ENCODE assay signal across 1 cellular context in the genomic region with DNA sequence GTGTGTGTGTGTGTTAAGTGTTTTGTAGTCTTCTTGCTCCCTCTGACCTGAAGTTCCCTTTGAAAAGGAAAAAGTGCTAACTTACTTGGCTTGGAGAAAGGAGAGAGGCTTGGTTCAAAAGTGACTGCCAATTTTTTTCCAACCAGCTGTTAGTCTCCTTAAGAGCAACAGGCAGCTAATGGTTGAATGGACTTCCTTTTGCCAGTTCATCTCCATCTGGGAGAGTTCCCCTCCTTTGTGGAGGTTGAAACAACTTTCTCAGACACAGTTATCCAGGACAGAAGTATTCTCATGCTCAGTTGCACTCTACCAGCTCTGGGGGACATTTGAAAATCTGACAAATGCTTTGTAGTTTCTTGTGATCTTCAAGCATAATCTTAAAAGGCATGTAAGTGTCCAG.
TF ChIP-seq lines count a peak whose summit lies in the region.

No MANE protein-coding gene starts in this region.

TF ChIP-seq in GM12878, 131 proteins besides CTCF, POLR2A, EP300 and RAD21:
- TF ChIP-seq ETV6 (conservative IDR thresholded peaks at IDR 0.05 in 1 of 2, IDR thresholded peaks at IDR 0.05 in 1 of 2; ENCODE audit: borderline replicate concordance in 1 of 2, low read depth in 1 of 2), result no peak
- no peak for TF ChIP-seq HCFC1 (IDR thresholded peaks at IDR 0.05; ENCODE audit: low read length)
- TF ChIP-seq ATF2 (IDR thresholded peaks at IDR 0.05; ENCODE audit: low read length), result no peak
- no peak for TF ChIP-seq NR2F1 (conservative IDR thresholded peaks at IDR 0.05)
- no peak for TF ChIP-seq MEF2A (IDR thresholded peaks at IDR 0.05; ENCODE audit: insufficient read depth, low read depth, low read length)
- TF ChIP-seq RELB (IDR thresholded peaks at IDR 0.05; ENCODE audit: low read depth), result no peak
- TF ChIP-seq, protein P1, sequence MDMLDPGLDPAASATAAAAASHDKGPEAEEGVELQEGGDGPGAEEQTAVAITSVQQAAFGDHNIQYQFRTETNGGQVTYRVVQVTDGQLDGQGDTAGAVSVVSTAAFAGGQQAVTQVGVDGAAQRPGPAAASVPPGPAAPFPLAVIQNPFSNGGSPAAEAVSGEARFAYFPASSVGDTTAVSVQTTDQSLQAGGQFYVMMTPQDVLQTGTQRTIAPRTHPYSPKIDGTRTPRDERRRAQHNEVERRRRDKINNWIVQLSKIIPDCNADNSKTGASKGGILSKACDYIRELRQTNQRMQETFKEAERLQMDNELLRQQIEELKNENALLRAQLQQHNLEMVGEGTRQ (IDR thresholded peaks at IDR 0.05; ENCODE audit: borderline replicate concordance, low read depth, low read length), result no peak
- TF ChIP-seq, protein P2, sequence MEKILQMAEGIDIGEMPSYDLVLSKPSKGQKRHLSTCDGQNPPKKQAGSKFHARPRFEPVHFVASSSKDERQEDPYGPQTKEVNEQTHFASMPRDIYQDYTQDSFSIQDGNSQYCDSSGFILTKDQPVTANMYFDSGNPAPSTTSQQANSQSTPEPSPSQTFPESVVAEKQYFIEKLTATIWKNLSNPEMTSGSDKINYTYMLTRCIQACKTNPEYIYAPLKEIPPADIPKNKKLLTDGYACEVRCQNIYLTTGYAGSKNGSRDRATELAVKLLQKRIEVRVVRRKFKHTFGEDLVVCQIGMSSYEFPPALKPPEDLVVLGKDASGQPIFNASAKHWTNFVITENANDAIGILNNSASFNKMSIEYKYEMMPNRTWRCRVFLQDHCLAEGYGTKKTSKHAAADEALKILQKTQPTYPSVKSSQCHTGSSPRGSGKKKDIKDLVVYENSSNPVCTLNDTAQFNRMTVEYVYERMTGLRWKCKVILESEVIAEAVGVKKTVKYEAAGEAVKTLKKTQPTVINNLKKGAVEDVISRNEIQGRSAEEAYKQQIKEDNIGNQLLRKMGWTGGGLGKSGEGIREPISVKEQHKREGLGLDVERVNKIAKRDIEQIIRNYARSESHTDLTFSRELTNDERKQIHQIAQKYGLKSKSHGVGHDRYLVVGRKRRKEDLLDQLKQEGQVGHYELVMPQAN (conservative IDR thresholded peaks at IDR 0.05), result no peak
- no peak for TF ChIP-seq EGR1 (IDR thresholded peaks at IDR 0.05; ENCODE audit: borderline replicate concordance in 1 of 2, low read depth in 2 of 2, low read length in 2 of 2)
- TF ChIP-seq, protein P3, sequence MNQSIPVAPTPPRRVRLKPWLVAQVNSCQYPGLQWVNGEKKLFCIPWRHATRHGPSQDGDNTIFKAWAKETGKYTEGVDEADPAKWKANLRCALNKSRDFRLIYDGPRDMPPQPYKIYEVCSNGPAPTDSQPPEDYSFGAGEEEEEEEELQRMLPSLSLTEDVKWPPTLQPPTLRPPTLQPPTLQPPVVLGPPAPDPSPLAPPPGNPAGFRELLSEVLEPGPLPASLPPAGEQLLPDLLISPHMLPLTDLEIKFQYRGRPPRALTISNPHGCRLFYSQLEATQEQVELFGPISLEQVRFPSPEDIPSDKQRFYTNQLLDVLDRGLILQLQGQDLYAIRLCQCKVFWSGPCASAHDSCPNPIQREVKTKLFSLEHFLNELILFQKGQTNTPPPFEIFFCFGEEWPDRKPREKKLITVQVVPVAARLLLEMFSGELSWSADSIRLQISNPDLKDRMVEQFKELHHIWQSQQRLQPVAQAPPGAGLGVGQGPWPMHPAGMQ (IDR thresholded peaks at IDR 0.05; ENCODE audit: borderline replicate concordance), result no peak
- no peak for TF ChIP-seq ESRRA (IDR thresholded peaks at IDR 0.05; ENCODE audit: low read length)
- TF ChIP-seq CEBPB (IDR thresholded peaks at IDR 0.05; ENCODE audit: borderline replicate concordance in 1 of 2, low read depth in 2 of 2, low read length in 2 of 2), result no peak
- TF ChIP-seq NBN (IDR thresholded peaks at IDR 0.05), result no peak
- TF ChIP-seq PRDM15 (CRISPR knock-in tag; IDR thresholded peaks at IDR 0.05), result no peak
- no peak for TF ChIP-seq PAX5 (IDR thresholded peaks at IDR 0.05; ENCODE audit: borderline replicate concordance, low read depth, low read length)
- TF ChIP-seq, protein P4, sequence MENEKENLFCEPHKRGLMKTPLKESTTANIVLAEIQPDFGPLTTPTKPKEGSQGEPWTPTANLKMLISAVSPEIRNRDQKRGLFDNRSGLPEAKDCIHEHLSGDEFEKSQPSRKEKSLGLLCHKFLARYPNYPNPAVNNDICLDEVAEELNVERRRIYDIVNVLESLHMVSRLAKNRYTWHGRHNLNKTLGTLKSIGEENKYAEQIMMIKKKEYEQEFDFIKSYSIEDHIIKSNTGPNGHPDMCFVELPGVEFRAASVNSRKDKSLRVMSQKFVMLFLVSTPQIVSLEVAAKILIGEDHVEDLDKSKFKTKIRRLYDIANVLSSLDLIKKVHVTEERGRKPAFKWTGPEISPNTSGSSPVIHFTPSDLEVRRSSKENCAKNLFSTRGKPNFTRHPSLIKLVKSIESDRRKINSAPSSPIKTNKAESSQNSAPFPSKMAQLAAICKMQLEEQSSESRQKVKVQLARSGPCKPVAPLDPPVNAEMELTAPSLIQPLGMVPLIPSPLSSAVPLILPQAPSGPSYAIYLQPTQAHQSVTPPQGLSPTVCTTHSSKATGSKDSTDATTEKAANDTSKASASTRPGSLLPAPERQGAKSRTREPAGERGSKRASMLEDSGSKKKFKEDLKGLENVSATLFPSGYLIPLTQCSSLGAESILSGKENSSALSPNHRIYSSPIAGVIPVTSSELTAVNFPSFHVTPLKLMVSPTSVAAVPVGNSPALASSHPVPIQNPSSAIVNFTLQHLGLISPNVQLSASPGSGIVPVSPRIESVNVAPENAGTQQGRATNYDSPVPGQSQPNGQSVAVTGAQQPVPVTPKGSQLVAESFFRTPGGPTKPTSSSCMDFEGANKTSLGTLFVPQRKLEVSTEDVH (IDR thresholded peaks at IDR 0.05; ENCODE audit: low read depth, partially characterized antibody), result no peak
- TF ChIP-seq ZBTB33 (IDR thresholded peaks at IDR 0.05), result no peak
- TF ChIP-seq GABPA (IDR thresholded peaks at IDR 0.05; ENCODE audit: low read depth), result no peak
- no peak for TF ChIP-seq USF1 (IDR thresholded peaks at IDR 0.05; ENCODE audit: borderline replicate concordance, extremely low read length, insufficient read depth, low read depth, low read length)
TF ChIP-seq in GM12878: peak in this region for 0.
